14 cellular contexts compared by ENCODE assay signal in the genomic region with DNA sequence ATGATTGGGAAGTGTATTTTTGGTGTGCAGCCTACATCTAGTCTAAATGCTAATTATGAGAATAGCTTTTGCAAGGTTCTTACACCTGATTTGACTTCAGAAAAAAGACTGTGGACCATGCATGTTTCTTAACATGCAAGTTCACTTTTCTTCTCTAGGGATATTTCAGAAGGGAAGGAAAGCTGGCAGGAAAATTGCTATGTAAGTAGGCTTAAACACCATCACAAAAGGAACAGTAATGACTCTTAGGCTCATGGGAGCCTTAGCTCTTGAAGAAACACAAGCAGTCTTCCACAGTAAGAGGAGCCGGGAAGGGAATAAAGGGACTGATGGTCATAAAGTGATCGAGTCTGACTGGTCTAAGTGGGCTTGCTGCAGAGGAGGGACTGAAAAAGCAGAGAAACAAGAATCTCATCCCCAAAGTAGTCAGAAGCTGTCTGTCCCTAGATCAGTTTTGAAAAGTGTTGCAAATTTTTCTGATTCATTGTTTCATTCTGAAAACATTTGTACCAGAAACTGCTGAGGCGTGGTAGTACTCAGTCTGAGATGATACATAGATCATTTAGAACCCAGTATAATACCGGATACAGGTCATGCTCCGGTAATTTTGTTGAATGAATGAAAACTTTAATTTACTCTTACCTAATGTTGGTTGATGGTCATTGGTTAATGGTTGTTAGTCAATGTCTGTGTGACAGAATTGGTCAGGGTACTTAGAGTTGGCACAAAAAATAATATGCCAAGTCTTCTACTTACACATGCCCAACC. TPM values are rescaled to one million over a fixed set of nuclear protein-coding genes. Genes with fewer than 3 reads are reported as not detected.
DNase-seq lines count a peak whose midpoint lies in the region; ATAC-seq and TF ChIP-seq lines count a peak whose summit lies in the region.
"Had no signal": no experiment of that assay in that cellular context is flagged by ENCODE, and none has a peak within 500 bp of the region (broad histone marks: within the 10 kb centered on the region; RNA-seq: fewer than 3 reads in every experiment).

No MANE protein-coding gene starts in this region.

- peaks cover 0 to 19% of the 10 kb centered on the region in 2 donors for H3K36me3 ChIP-seq in gastrocnemius medialis
- H3K36me3 ChIP-seq: right atrium auricular region had no signal

- ATAC-seq in GM19452 (IDR thresholded peaks at IDR 0.05; ENCODE audit: unreplicated experiment) = peak; percentile 79
- peak; percentile 68 for ATAC-seq in HG02981 (IDR thresholded peaks at IDR 0.05; ENCODE audit: unreplicated experiment)
- no peak for ATAC-seq in gastrocnemius medialis

- no peaks in the 10 kb centered on the region for H3K27me3 ChIP-seq in gastrocnemius medialis
- H3K27me3 ChIP-seq: BE2C, right atrium auricular region, vagina had no signal

- TF ChIP-seq CTCF in GM13977 (IDR thresholded peaks at IDR 0.05; ENCODE audit: extremely low read depth, insufficient read depth, missing control alignments) (no peak), GM10266 (IDR thresholded peaks at IDR 0.05; ENCODE audit: control insufficient read depth, insufficient read depth, low read depth, missing control alignments) (no peak), gastrocnemius medialis (IDR thresholded peaks at IDR 0.05 in 4 of 5, conservative IDR thresholded peaks at IDR 0.05 in 1 of 5) (no peak)

- TF ChIP-seq POLR2A in gastrocnemius medialis (IDR thresholded peaks at IDR 0.05) = no peak

- H3K9me3 ChIP-seq in gastrocnemius medialis = no peaks in the 10 kb centered on the region
- H3K9me3 ChIP-seq: BE2C, right atrium auricular region, vagina had no signal

- no peak overlapping the region for H3K4me3 ChIP-seq in gastrocnemius medialis
- H3K4me3 ChIP-seq: right atrium auricular region, vagina had no signal

- H3K4me1 ChIP-seq in gastrocnemius medialis = peaks cover 13 to 14% of the 10 kb centered on the region in 2 donors
- H3K4me1 ChIP-seq: BE2C, right atrium auricular region, vagina had no signal

- DNase-seq in GM13977 (ENCODE audit: low spot score) (peak; percentile 29), NCI-H2227 treated with DMSO at 0.1 percent for 48 hours (lab: John Stamatoyannopoulos, UW) (peak; percentile 61), GM10266 (ENCODE audit: extremely low spot score) (no peak), KG1 (lab: John Stamatoyannopoulos, UW) (no peak), posterior vena cava (ENCODE audit: low spot score) (no peak), gastrocnemius medialis (no peak)
- DNase-seq: aorta; BE2C; effector memory CD4-positive, alpha-beta T cell had no signal

- H3K27ac ChIP-seq in gastrocnemius medialis = no peak overlapping the region
- H3K27ac ChIP-seq: HL-60, right atrium auricular region, vagina had no signal

- intact Hi-C loops in posterior vena cava (cut with DNase I) (no loop called here), gastrocnemius medialis (cut with DNase I; ENCODE audit: low total_unique reads) (no loop called here)

- in situ Hi-C loops in GM13977 (cut with MboI; ENCODE audit: low pct_unique_long_range_greater_than_20kb, low sequenced_read_pairs, unreplicated experiment) (loop anchor here (10.0 kb wide), 1 partner anchor 57 kb away; no protein-coding TSS in a partner anchor), gastrocnemius medialis (cut with MboI; ENCODE audit: low sequenced_read_pairs in 4 of 4) (loop anchor here in 1 of 4 donors (5.0 kb wide), 1 partner anchor 55 kb away; no protein-coding TSS in a partner anchor)

RNA-seq across cellular contexts. Expression of a gene that starts 40.9 kb away (rescaled TPM):
- total RNA-seq in posterior vena cava (10 to 100 TPM; 14.9 to 17.6 TPM), gastrocnemius medialis (100 to 1,000 TPM in 1 of 4 donors, 10 to 100 TPM in 3; 57.2 to 112 (median 80.4) TPM)

Comparison
In these comparisons a context has a peak if more than half of its experiments do, and no peak if none do; other contexts are left out.
1. DNase-seq: peak in GM13977 (single experiment) and NCI-H2227 treated with DMSO at 0.1 percent for 48 hours (single experiment); none in GM10266 (single experiment), KG1 (single experiment), posterior vena cava (single experiment) and gastrocnemius medialis (0 of 2).
2. ATAC-seq: peak in GM19452 (single experiment) and HG02981 (single experiment); none in gastrocnemius medialis (0 of 2).